ENCODE assay signal across 1 cellular context in the genomic region with DNA sequence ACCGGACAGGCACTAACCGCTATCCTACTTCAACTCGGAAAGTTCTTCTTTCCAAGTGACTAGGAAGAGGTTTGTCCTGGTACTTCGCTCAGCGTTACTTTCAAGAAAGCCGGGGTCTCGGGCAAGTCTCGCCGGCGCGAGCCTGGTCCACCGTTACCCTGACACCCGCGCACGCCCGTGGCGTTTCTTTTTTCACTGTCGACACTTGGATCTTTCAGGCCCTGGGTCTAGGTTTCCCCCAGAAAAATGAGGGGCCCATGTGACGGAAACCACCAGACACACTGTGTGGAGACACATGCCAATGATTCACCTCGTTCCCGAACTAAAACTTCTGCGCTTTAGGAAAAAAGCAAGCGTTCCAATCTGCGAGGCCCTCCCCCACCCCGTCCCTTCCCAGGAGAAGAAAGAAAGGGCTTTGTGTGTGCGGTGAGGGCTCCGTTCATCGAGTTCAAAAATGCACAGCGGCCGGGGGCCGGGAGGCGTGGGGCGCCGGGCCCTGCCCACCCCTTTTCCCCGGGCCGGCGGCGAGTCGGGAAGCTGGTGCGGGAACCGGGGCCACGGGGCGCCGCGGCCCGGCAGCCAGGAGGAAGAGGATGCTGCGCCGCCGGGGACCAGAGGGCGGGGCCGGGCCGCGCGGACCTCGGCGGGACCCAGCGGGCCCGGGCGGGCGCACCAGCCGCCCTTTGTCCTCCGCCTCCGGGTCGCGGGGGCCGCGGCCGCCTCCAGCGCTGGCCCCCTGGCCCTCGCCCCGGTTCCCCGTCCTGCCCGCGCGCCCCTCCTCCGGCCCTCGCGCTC.
TF ChIP-seq lines count a peak whose summit lies in the region.

No MANE protein-coding gene starts in this region.

TF ChIP-seq in IMR-90, 13 proteins besides CTCF, POLR2A, EP300 and RAD21 (continued from another document):
- TF ChIP-seq, protein P1, sequence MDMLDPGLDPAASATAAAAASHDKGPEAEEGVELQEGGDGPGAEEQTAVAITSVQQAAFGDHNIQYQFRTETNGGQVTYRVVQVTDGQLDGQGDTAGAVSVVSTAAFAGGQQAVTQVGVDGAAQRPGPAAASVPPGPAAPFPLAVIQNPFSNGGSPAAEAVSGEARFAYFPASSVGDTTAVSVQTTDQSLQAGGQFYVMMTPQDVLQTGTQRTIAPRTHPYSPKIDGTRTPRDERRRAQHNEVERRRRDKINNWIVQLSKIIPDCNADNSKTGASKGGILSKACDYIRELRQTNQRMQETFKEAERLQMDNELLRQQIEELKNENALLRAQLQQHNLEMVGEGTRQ (IDR thresholded peaks at IDR 0.05; ENCODE audit: low read depth, low read length), result peak; percentile 53
TF ChIP-seq in IMR-90: peak in this region for 3.
